Comparison of ENCODE assay signal across 13 cellular contexts in the genomic region with DNA sequence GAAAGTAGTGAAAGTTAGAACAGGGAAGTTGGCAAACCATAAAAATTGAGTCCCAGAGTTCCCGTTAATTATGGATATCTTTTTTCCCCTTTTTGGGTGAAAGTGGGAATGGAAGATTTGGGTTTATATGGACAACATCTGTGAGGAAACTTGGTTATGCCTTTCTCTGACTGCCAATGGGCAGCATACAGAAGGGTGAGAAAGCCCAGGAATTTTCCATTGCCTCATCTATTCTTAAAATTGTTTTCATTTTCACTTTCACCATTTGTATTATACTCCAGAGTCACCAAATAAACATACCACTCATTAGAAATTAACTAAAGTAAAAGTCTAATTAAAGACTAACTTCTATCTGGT. TPM values are rescaled to one million over a fixed set of nuclear protein-coding genes. Genes with fewer than 3 reads are reported as not detected.
DNase-seq lines count a peak whose midpoint lies in the region; ATAC-seq and TF ChIP-seq lines count a peak whose summit lies in the region.
"Had no signal": no experiment of that assay in that cellular context is flagged by ENCODE, and none has a peak within 500 bp of the region (broad histone marks: within the 10 kb centered on the region; RNA-seq: fewer than 3 reads in every experiment).

No MANE protein-coding gene starts in this region.

- peaks cover 0 to 18% of the 10 kb centered on the region in 2 donors for H3K36me3 Mint-ChIP-seq in activated naive CD4-positive, alpha-beta T cell treated with anti-CD3 and anti-CD28 coated beads, Interleukin-2, amount 50 U/mL, for 72 hours
- H3K36me3 Mint-ChIP-seq: neural progenitor cell had no signal

- H3K4me1 ChIP-seq in Loucy (ENCODE audit: insufficient read depth, low read length, poor library complexity, severe bottlenecking), result peaks cover 56% of the 10 kb centered on the region
- H3K4me1 ChIP-seq in lower lobe of right lung, result no peaks in the 10 kb centered on the region
- no peaks in the 10 kb centered on the region for H3K4me1 ChIP-seq in esophagus squamous epithelium
- H3K4me1 ChIP-seq: tibial nerve had no signal

- H3K4me2 ChIP-seq in Loucy (ENCODE audit: low read depth, low read length, poor library complexity, severe bottlenecking), result peak overlapping the region; percentile 62
- H3K4me2 ChIP-seq: neural progenitor cell had no signal

- peak overlapping the region; percentile 67 for H3K9ac ChIP-seq in Loucy (ENCODE audit: low read depth, low read length, poor library complexity, severe bottlenecking)
- H3K9ac ChIP-seq: neural progenitor cell had no signal

- H3K9me2 ChIP-seq in Loucy (replicated peaks; ENCODE audit: low read depth, low read length), result no peaks in the 10 kb centered on the region

- peak; percentile 41 for DNase-seq in CD1c-positive myeloid dendritic cell (ENCODE audit: extremely low spot score)
- DNase-seq in activated naive CD4-positive, alpha-beta T cell treated with anti-CD3 and anti-CD28 coated beads, Interleukin-2, amount 50 U/mL, for 72 hours (ENCODE audit: low spot score in 2 of 2), result no peak
- no peak for DNase-seq in lower lobe of right lung
- DNase-seq in esophagus squamous epithelium (lab: John Stamatoyannopoulos, UW), result no peak
- no peak for DNase-seq in coronary artery (ENCODE audit: low spot score)
- DNase-seq in stimulated activated naive CD4-positive, alpha-beta T cell (lab: John Stamatoyannopoulos, UW), result no peak
- DNase-seq in COLO668 (lab: John Stamatoyannopoulos, UW; ENCODE audit: unreplicated experiment), result no peak
- DNase-seq: heart right ventricle; NCI-H1092 treated with DMSO at 0.1 percent for 48 hours; stimulated activated CD4-positive, alpha-beta T cell treated with anti-CD3 and anti-CD28 coated beads, Interleukin-2, amount 100 ng/mL, for 24 hours had no signal

- intact Hi-C loops in lower lobe of right lung (cut with DNase I) (no loop called here), esophagus squamous epithelium (cut with DNase I) (loop anchor here (10.0 kb wide), 1 partner anchor 279 kb away; no protein-coding TSS in a partner anchor)

- H3K4me3 ChIP-seq in Loucy (ENCODE audit: low read length, poor library complexity, severe bottlenecking) (peak overlapping the region; percentile 41), lower lobe of right lung (peak overlapping the region; percentile 24), esophagus squamous epithelium (no peak overlapping the region), coronary artery (no peak overlapping the region)
- H3K4me3 ChIP-seq: neural progenitor cell, tibial nerve had no signal

- no peak for TF ChIP-seq CTCF in Loucy (conservative IDR thresholded peaks at IDR 0.05; ENCODE audit: low read length)
- no peak for TF ChIP-seq CTCF in lower lobe of right lung (IDR thresholded peaks at IDR 0.05)
- TF ChIP-seq CTCF in esophagus squamous epithelium (IDR thresholded peaks at IDR 0.05), result no peak
- no peak for TF ChIP-seq CTCF in coronary artery (IDR thresholded peaks at IDR 0.05)

- H3K27me3 ChIP-seq in Loucy (ENCODE audit: insufficient read depth, low read length, poor library complexity, severe bottlenecking) (no peaks in the 10 kb centered on the region), lower lobe of right lung (ENCODE audit: low read depth) (no peaks in the 10 kb centered on the region), esophagus squamous epithelium (no peaks in the 10 kb centered on the region)
- H3K27me3 ChIP-seq: heart right ventricle, neural progenitor cell, tibial nerve had no signal

- no peak for TF ChIP-seq POLR2A in esophagus squamous epithelium (IDR thresholded peaks at IDR 0.05)

- H3F3A ChIP-seq in Loucy (ENCODE audit: low read depth), result no peaks in the 10 kb centered on the region

- peaks cover 15% of the 10 kb centered on the region for H3K79me2 ChIP-seq in Loucy (ENCODE audit: insufficient read depth, low read length)

- peaks cover 0 to 10% of the 10 kb centered on the region in 2 donors for H3K9me3 Mint-ChIP-seq in activated naive CD4-positive, alpha-beta T cell treated with anti-CD3 and anti-CD28 coated beads, Interleukin-2, amount 50 U/mL, for 72 hours
- H3K9me3 Mint-ChIP-seq: neural progenitor cell had no signal

- peak overlapping the region; percentile 39; the same call in 1 of the 2 replicates for H2AFZ ChIP-seq in Loucy (ENCODE audit: low read length)
- H2AFZ ChIP-seq: neural progenitor cell had no signal

- H3K9me3 ChIP-seq in Loucy (ENCODE audit: insufficient read depth, low read depth, low read length), result no peaks in the 10 kb centered on the region; the same call in 1 of the 2 replicates
- H3K9me3 ChIP-seq in lower lobe of right lung, result no peaks in the 10 kb centered on the region
- no peaks in the 10 kb centered on the region for H3K9me3 ChIP-seq in esophagus squamous epithelium
- H3K9me3 ChIP-seq: tibial nerve had no signal

- peak; percentile 49 to 52 for ATAC-seq in activated naive CD4-positive, alpha-beta T cell treated with anti-CD3 and anti-CD28 coated beads, Interleukin-2, amount 50 U/mL, for 72 hours
- ATAC-seq in lower lobe of right lung, result peak; percentile 34 to 70
- ATAC-seq: heart right ventricle had no signal

- no peaks in the 10 kb centered on the region for H3K36me3 ChIP-seq in Loucy (ENCODE audit: insufficient read depth, low read length)
- no peaks in the 10 kb centered on the region for H3K36me3 ChIP-seq in lower lobe of right lung
- no peaks in the 10 kb centered on the region for H3K36me3 ChIP-seq in esophagus squamous epithelium
- H3K36me3 ChIP-seq: heart right ventricle, neural progenitor cell, tibial nerve had no signal

- H3K27ac Mint-ChIP-seq in activated naive CD4-positive, alpha-beta T cell treated with anti-CD3 and anti-CD28 coated beads, Interleukin-2, amount 50 U/mL, for 72 hours, result peak overlapping the region; percentile 92 to 95
- H3K27ac Mint-ChIP-seq: neural progenitor cell had no signal

- no peaks in the 10 kb centered on the region for H4K20me1 ChIP-seq in Loucy (ENCODE audit: insufficient read depth, low read length, poor library complexity, severe bottlenecking)

- H3K27ac ChIP-seq in lower lobe of right lung (peak overlapping the region; percentile 18), esophagus squamous epithelium (no peak overlapping the region), coronary artery (no peak overlapping the region)
- H3K27ac ChIP-seq: heart right ventricle, neural progenitor cell, tibial nerve had no signal

- 50 to 52% methylated on average over 1 of the region's 1 CpG for WGBS in esophagus squamous epithelium, 2 donors

RNA-seq across cellular contexts. Expression of a gene that starts 35.6 kb away (rescaled TPM):
- total RNA-seq in activated naive CD4-positive, alpha-beta T cell treated with anti-CD3 and anti-CD28 coated beads, Interleukin-2, amount 50 U/mL, for 72 hours, result 10 to 100 TPM; 23.8 to 54.9 TPM
- total RNA-seq in lower lobe of right lung (6.1 TPM), esophagus squamous epithelium (1 to 10 TPM; 2.6 to 6.9 (median 3.1) TPM)

Comparison
In these comparisons a context has a peak if more than half of its experiments do, and no peak if none do; other contexts are left out.
1. H3K4me3 ChIP-seq: peak in Loucy (single experiment) and lower lobe of right lung (single experiment); none in esophagus squamous epithelium (0 of 4) and coronary artery (single experiment).